In the genomic region with DNA sequence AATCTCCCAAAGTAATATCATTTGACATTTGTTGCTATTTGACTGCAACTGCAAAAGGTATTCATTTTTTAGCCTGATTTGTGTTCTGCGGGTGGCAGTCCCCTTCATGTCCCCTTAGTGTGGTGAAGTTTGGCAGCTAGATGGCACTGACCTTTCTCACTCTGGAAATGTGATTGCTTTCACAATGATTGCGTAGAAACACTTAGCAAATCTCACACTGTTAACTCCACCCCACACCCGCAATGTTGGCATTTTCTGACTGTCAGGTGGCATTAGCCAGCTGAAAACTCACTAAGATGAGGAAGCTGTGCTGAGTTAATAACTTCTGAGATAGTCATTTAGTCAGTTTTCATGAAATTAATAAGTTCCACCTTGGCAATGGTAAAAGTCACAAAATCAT, we compare ENCODE assay signal across 17 cellular contexts.
DNase-seq lines count a peak whose midpoint lies in the region; ATAC-seq, FAIRE-seq and TF ChIP-seq lines count a peak whose summit lies in the region.
"Had no signal": no experiment of that assay in that cellular context is flagged by ENCODE, and none has a peak within 500 bp of the region (broad histone marks: within the 10 kb centered on the region; RNA-seq: fewer than 3 reads in every experiment).

No MANE protein-coding gene starts in this region.

- H3K27me3 Mint-ChIP-seq in activated CD4-positive, alpha-beta memory T cell treated with anti-CD3 and anti-CD28 coated beads for 36 hours: peaks cover 5% of the 10 kb centered on the region
- H3K27me3 Mint-ChIP-seq in activated CD4-positive, alpha-beta memory T cell treated with anti-CD3 and anti-CD28 coated beads, Interleukin-2, amount 10 ng/mL, durations not matched to agents 7 days and 5 days: peaks cover 16% of the 10 kb centered on the region
- peaks cover 4% of the 10 kb centered on the region for H3K27me3 Mint-ChIP-seq in CD8-positive, alpha-beta T cell (ENCODE audit: low read depth)

- H3K9me3 Mint-ChIP-seq in activated CD4-positive, alpha-beta memory T cell treated with anti-CD3 and anti-CD28 coated beads for 36 hours: no peaks in the 10 kb centered on the region
- H3K9me3 Mint-ChIP-seq in activated CD4-positive, alpha-beta memory T cell treated with anti-CD3 and anti-CD28 coated beads, Interleukin-2, amount 10 ng/mL, durations not matched to agents 7 days and 5 days: no peaks in the 10 kb centered on the region
- no peaks in the 10 kb centered on the region for H3K9me3 Mint-ChIP-seq in CD8-positive, alpha-beta T cell
- H3K9me3 Mint-ChIP-seq: activated naive CD8-positive, alpha-beta T cell treated with anti-CD3 and anti-CD28 coated beads, Interleukin-2, amount 10 ng/mL, durations not matched to agents 7 days and 5 days; endodermal cell; T-cell had no signal

- FAIRE-seq in pancreas (lab: Jason Lieb, UNC): no peak
- FAIRE-seq: H1 had no signal

- POLR2A ChIA-PET in activated CD4-positive, alpha-beta memory T cell treated with anti-CD3 and anti-CD28 coated beads for 36 hours (lab: Charles Lee): no interaction called here
- POLR2A ChIA-PET in activated CD4-positive, alpha-beta memory T cell treated with anti-CD3 and anti-CD28 coated beads, Interleukin-2, amount 10 ng/mL, durations not matched to agents 7 days and 5 days (lab: Charles Lee): no interaction called here
- POLR2A ChIA-PET in CD8-positive, alpha-beta T cell (lab: Charles Lee): interaction anchor here (0.7 kb wide), 1 partner anchor 85 kb away, joined by 3 read pairs; no protein-coding TSS in a partner anchor

- H3K27ac Mint-ChIP-seq in activated CD4-positive, alpha-beta memory T cell treated with anti-CD3 and anti-CD28 coated beads for 36 hours: no peak overlapping the region
- H3K27ac Mint-ChIP-seq in activated CD4-positive, alpha-beta memory T cell treated with anti-CD3 and anti-CD28 coated beads, Interleukin-2, amount 10 ng/mL, durations not matched to agents 7 days and 5 days: no peak overlapping the region
- H3K27ac Mint-ChIP-seq in CD8-positive, alpha-beta T cell: no peak overlapping the region
- H3K27ac Mint-ChIP-seq: activated naive CD8-positive, alpha-beta T cell treated with anti-CD3 and anti-CD28 coated beads, Interleukin-2, amount 10 ng/mL, durations not matched to agents 7 days and 5 days; endodermal cell; T-cell had no signal

- CTCF ChIA-PET in activated CD4-positive, alpha-beta memory T cell treated with anti-CD3 and anti-CD28 coated beads for 36 hours (lab: Charles Lee): no interaction called here
- CTCF ChIA-PET in activated CD4-positive, alpha-beta memory T cell treated with anti-CD3 and anti-CD28 coated beads, Interleukin-2, amount 10 ng/mL, durations not matched to agents 7 days and 5 days (lab: Charles Lee): no interaction called here
- CTCF ChIA-PET in CD8-positive, alpha-beta T cell (lab: Charles Lee): no interaction called here

- H3K27ac ChIP-seq in pancreas: peak overlapping the region in 2 of 4 donors; percentile 66 to 72
- no peak overlapping the region for H3K27ac ChIP-seq in CD8-positive, alpha-beta T cell (ENCODE audit: low read depth, low read length)
- H3K27ac ChIP-seq: cardiac muscle cell, neutrophil, sigmoid colon had no signal

- no peak overlapping the region for H3K4me3 Mint-ChIP-seq in activated CD4-positive, alpha-beta memory T cell treated with anti-CD3 and anti-CD28 coated beads for 36 hours
- H3K4me3 Mint-ChIP-seq in activated CD4-positive, alpha-beta memory T cell treated with anti-CD3 and anti-CD28 coated beads, Interleukin-2, amount 10 ng/mL, durations not matched to agents 7 days and 5 days: no peak overlapping the region
- H3K4me3 Mint-ChIP-seq in CD8-positive, alpha-beta T cell: no peak overlapping the region
- H3K4me3 Mint-ChIP-seq: activated naive CD8-positive, alpha-beta T cell treated with anti-CD3 and anti-CD28 coated beads, Interleukin-2, amount 10 ng/mL, durations not matched to agents 7 days and 5 days; endodermal cell; T-cell had no signal

- H3K9me3 ChIP-seq in Loucy (ENCODE audit: insufficient read depth, low read depth, low read length) (no peaks in the 10 kb centered on the region), pancreas (no peaks in the 10 kb centered on the region)
- no peaks in the 10 kb centered on the region for H3K9me3 ChIP-seq in CD8-positive, alpha-beta T cell (ENCODE audit: low read length)
- H3K9me3 ChIP-seq: neutrophil, sigmoid colon had no signal

- H3K4me1 Mint-ChIP-seq in activated CD4-positive, alpha-beta memory T cell treated with anti-CD3 and anti-CD28 coated beads for 36 hours (ENCODE audit: low read depth): peaks cover 5% of the 10 kb centered on the region
- no peaks in the 10 kb centered on the region for H3K4me1 Mint-ChIP-seq in activated CD4-positive, alpha-beta memory T cell treated with anti-CD3 and anti-CD28 coated beads, Interleukin-2, amount 10 ng/mL, durations not matched to agents 7 days and 5 days
- H3K4me1 Mint-ChIP-seq in CD8-positive, alpha-beta T cell (ENCODE audit: low read depth): no peaks in the 10 kb centered on the region
- H3K4me1 Mint-ChIP-seq: T-cell had no signal

- H3K4me3 ChIP-seq in Loucy (ENCODE audit: low read length, poor library complexity, severe bottlenecking) (no peak overlapping the region), pancreas (no peak overlapping the region)
- H3K4me3 ChIP-seq in CD8-positive, alpha-beta T cell (ENCODE audit: low read depth, low read length): no peak overlapping the region
- H3K4me3 ChIP-seq: cardiac muscle cell, sigmoid colon had no signal

- peak; percentile 53 to 82 (median 71) for ATAC-seq in pancreas
- no peak for ATAC-seq in CD8-positive, alpha-beta T cell
- ATAC-seq: T-cell had no signal

- no peaks in the 10 kb centered on the region for H3K9me2 ChIP-seq in Loucy (replicated peaks; ENCODE audit: low read depth, low read length)

- in situ Hi-C loops in G401 (cut with HindIII; ENCODE audit: low sequenced_read_pairs): no loop called here

- H4K20me1 ChIP-seq in Loucy (ENCODE audit: insufficient read depth, low read length, poor library complexity, severe bottlenecking): no peaks in the 10 kb centered on the region

- 25 to 40% methylated on average over 3 of the region's 3 CpGs for WGBS in pancreas, 2 donors

- H3K36me3 ChIP-seq in Loucy (ENCODE audit: insufficient read depth, low read length) (no peaks in the 10 kb centered on the region), pancreas (no peaks in the 10 kb centered on the region)
- H3K36me3 ChIP-seq in CD8-positive, alpha-beta T cell (ENCODE audit: insufficient read depth, low read length): no peaks in the 10 kb centered on the region
- H3K36me3 ChIP-seq: cardiac muscle cell, neutrophil, sigmoid colon had no signal

- no peak overlapping the region for H3K9ac ChIP-seq in Loucy (ENCODE audit: low read depth, low read length, poor library complexity, severe bottlenecking)

- H3F3A ChIP-seq in Loucy (ENCODE audit: low read depth): no peaks in the 10 kb centered on the region

- H3K27me3 ChIP-seq in Loucy (ENCODE audit: insufficient read depth, low read length, poor library complexity, severe bottlenecking) (no peaks in the 10 kb centered on the region), pancreas (no peaks in the 10 kb centered on the region)
- no peaks in the 10 kb centered on the region for H3K27me3 ChIP-seq in CD8-positive, alpha-beta T cell (ENCODE audit: insufficient read depth, low read length)
- H3K27me3 ChIP-seq: sigmoid colon had no signal

- no peak overlapping the region for H3K4me2 ChIP-seq in Loucy (ENCODE audit: low read depth, low read length, poor library complexity, severe bottlenecking)

- H2AFZ ChIP-seq in Loucy (ENCODE audit: low read length): no peak overlapping the region

- intact Hi-C loops in activated CD4-positive, alpha-beta memory T cell treated with anti-CD3 and anti-CD28 coated beads for 36 hours (cut with micrococcal nuclease): no loop called here
- intact Hi-C loops in pancreas (cut with DNase I): no loop called here
- intact Hi-C loops in CD8-positive, alpha-beta T cell (cut with DNase I, micrococcal nuclease): no loop called here

- TF ChIP-seq CTCF in Loucy (conservative IDR thresholded peaks at IDR 0.05; ENCODE audit: low read length) (peak; percentile 19; the same call in 1 of the 2 replicates), pancreas (IDR thresholded peaks at IDR 0.05) (no peak)
- no peak for TF ChIP-seq CTCF in CD8-positive, alpha-beta T cell (IDR thresholded peaks at IDR 0.05)

- peak; percentile 33 for DNase-seq in activated CD4-positive, alpha-beta memory T cell treated with anti-CD3 and anti-CD28 coated beads for 36 hours
- no peak for DNase-seq in activated CD4-positive, alpha-beta memory T cell treated with anti-CD3 and anti-CD28 coated beads, Interleukin-2, amount 10 ng/mL, durations not matched to agents 7 days and 5 days
- DNase-seq in dedifferentiated amniotic fluid mesenchymal stem cell (ENCODE audit: extremely low spot score) (peak; percentile 9), pancreas (peak in 1 of 6 donors; percentile 41), NCI-H2081 treated with DMSO at 0.1 percent for 48 hours (lab: John Stamatoyannopoulos, UW) (no peak), G401 (ENCODE audit: low spot score) (no peak)
- DNase-seq in CD8-positive, alpha-beta T cell: no peak
- DNase-seq: activated CD8-positive, alpha-beta memory T cell treated with anti-CD3 and anti-CD28 coated beads, Interleukin-2, amount 50 U/mL, for 48 hours; activated naive CD8-positive, alpha-beta T cell treated with anti-CD3 and anti-CD28 coated beads, Interleukin-2, amount 10 ng/mL, durations not matched to agents 7 days and 5 days; endodermal cell; sigmoid colon; stimulated activated CD4-positive, alpha-beta T cell treated with anti-CD3 and anti-CD28 coated beads, Interleukin-4, amount 100 ng/mL, for 24 hours had no signal

- H3K36me3 Mint-ChIP-seq in activated CD4-positive, alpha-beta memory T cell treated with anti-CD3 and anti-CD28 coated beads for 36 hours: no peaks in the 10 kb centered on the region
- no peaks in the 10 kb centered on the region for H3K36me3 Mint-ChIP-seq in activated CD4-positive, alpha-beta memory T cell treated with anti-CD3 and anti-CD28 coated beads, Interleukin-2, amount 10 ng/mL, durations not matched to agents 7 days and 5 days (ENCODE audit: low read depth)
- no peaks in the 10 kb centered on the region for H3K36me3 Mint-ChIP-seq in CD8-positive, alpha-beta T cell
- H3K36me3 Mint-ChIP-seq: activated naive CD8-positive, alpha-beta T cell treated with anti-CD3 and anti-CD28 coated beads, Interleukin-2, amount 10 ng/mL, durations not matched to agents 7 days and 5 days; T-cell had no signal

- H3K79me2 ChIP-seq in Loucy (ENCODE audit: insufficient read depth, low read length): no peaks in the 10 kb centered on the region

- H3K4me1 ChIP-seq in Loucy (ENCODE audit: insufficient read depth, low read length, poor library complexity, severe bottlenecking) (peaks cover 9% of the 10 kb centered on the region), pancreas (peaks cover 4 to 26% (median 8%) of the 10 kb centered on the region in 3 donors)
- H3K4me1 ChIP-seq in CD8-positive, alpha-beta T cell (ENCODE audit: insufficient read depth, low read length): no peaks in the 10 kb centered on the region
- H3K4me1 ChIP-seq: sigmoid colon had no signal

Comparison
In these comparisons a context has a peak if more than half of its experiments do, and no peak if none do; other contexts are left out.
1. DNase-seq: peak in activated CD4-positive, alpha-beta memory T cell treated with anti-CD3 and anti-CD28 coated beads for 36 hours (single experiment) and dedifferentiated amniotic fluid mesenchymal stem cell (single experiment); none in activated CD4-positive, alpha-beta memory T cell treated with anti-CD3 and anti-CD28 coated beads, Interleukin-2, amount 10 ng/mL, durations not matched to agents 7 days and 5 days (single experiment), NCI-H2081 treated with DMSO at 0.1 percent for 48 hours (single experiment), CD8-positive, alpha-beta T cell (0 of 7) and G401 (single experiment).